ENCODE assay signal across 7 cellular contexts in the genomic region with DNA sequence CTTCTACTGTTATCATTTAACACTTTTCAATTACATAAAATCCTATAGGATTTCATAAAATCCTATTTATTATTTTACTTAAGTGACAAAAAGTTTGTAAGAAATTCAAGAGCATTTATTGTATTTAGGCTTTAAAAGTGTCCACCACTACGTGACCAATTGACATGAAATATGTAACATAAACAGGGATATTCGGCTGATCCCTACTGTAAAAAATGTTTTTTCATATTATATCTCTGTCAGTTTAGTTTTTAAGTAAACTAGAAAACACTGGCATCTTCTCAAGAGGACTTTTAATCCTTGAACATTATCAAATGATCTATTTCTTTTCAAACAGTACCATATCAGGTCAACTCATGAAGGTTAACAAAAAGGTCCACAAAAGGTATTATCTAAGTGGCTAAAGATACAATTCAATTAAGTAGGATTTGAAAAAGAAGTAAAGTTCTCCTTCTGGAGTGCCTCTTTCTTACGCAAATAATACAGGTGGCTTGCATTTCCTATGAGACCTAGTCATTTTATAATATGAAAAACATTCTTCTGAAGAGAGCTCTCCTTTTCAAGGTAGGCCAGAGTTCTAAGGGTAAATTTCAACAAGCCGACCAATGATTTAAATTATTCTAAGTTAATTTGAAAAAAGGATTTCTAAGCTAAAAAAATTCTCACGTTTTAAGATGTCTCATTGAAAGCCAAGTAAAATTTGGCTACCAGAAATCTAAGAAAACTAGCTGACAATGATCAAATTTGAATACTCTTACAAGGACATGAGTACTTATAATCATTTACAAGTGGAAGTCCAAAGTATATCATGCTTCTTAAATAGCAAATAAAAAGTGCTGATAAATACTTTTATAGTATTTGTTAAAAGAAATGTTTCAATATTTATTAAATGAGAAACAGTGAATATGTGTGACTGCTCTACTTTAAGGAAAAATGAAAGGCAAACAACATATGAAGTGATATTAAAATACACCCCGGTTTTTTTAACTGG.
DNase-seq lines count a peak whose midpoint lies in the region; ATAC-seq, FAIRE-seq and TF ChIP-seq lines count a peak whose summit lies in the region.

No MANE protein-coding gene starts in this region.

- peak overlapping the region; percentile 72 for H3K4me3 ChIP-seq in GM12864 (ENCODE audit: low read depth, low read length)
- H3K4me3 ChIP-seq in OCI-LY3 (ENCODE audit: low read length) = peak overlapping the region; percentile 93

- H3K36me3 Mint-ChIP-seq in osteocyte (ENCODE audit: unreplicated experiment) = peaks cover 14% of the 10 kb centered on the region

- H3K9ac ChIP-seq in OCI-LY3 (ENCODE audit: low read length) = peak overlapping the region; percentile 95

- peak; percentile 29 for FAIRE-seq in endometrium (lab: Jason Lieb, UNC)

- peak overlapping the region; percentile 98 for H3K27ac Mint-ChIP-seq in osteocyte (ENCODE audit: unreplicated experiment)

- DNase-seq in GM12864 (ENCODE audit: low read depth) = no peak
- DNase-seq in osteocyte (ENCODE audit: extremely low spot score, unreplicated experiment) = no peak
- DNase-seq in NCI-H2081 (lab: John Stamatoyannopoulos, UW) = no peak
- DNase-seq in NCI-H748 treated with DMSO at 0.1 percent for 48 hours (lab: John Stamatoyannopoulos, UW) = no peak

- H3K27me3 ChIP-seq in OCI-LY3 (ENCODE audit: low read depth, low read length) = no peaks in the 10 kb centered on the region

- H3K4me1 ChIP-seq in OCI-LY3 (ENCODE audit: low read length) = peaks cover 32% of the 10 kb centered on the region

- no peaks in the 10 kb centered on the region for H3K27me3 Mint-ChIP-seq in osteocyte (ENCODE audit: unreplicated experiment)

- peak overlapping the region; percentile 93 for H3K4me3 Mint-ChIP-seq in osteocyte (ENCODE audit: unreplicated experiment)

- no peaks in the 10 kb centered on the region for H3K9me3 ChIP-seq in OCI-LY3 (ENCODE audit: insufficient read depth, low read length)

- H3K36me3 ChIP-seq in OCI-LY3 (replicated peaks; ENCODE audit: low read depth, low read length) = peaks cover 7% of the 10 kb centered on the region

- TF ChIP-seq CTCF in GM12864 (IDR thresholded peaks at IDR 0.05; ENCODE audit: low read depth, low read length, missing control alignments) = no peak
- TF ChIP-seq CTCF in OCI-LY3 (IDR thresholded peaks at IDR 0.05; ENCODE audit: low read depth, low read length) = no peak
- TF ChIP-seq CTCF in osteocyte (IDR thresholded peaks at IDR 0.05) = no peak

- peaks cover 29% of the 10 kb centered on the region for H3K4me1 Mint-ChIP-seq in osteocyte (ENCODE audit: unreplicated experiment)

- H4K20me1 ChIP-seq in OCI-LY3 (ENCODE audit: insufficient read depth, low read length) = peaks cover 13% of the 10 kb centered on the region; the same call in 1 of the 2 replicates

- H3K9me3 Mint-ChIP-seq in osteocyte (ENCODE audit: unreplicated experiment) = no peaks in the 10 kb centered on the region

- no peak overlapping the region for H2AFZ ChIP-seq in OCI-LY3 (ENCODE audit: low read depth, low read length)

- no peak for ATAC-seq in HG02938 (IDR thresholded peaks at IDR 0.05; ENCODE audit: unreplicated experiment)

- H3K79me2 ChIP-seq in OCI-LY3 (ENCODE audit: low read length) = peaks cover 90% of the 10 kb centered on the region

- H3K27ac ChIP-seq in OCI-LY3 (ENCODE audit: low read length) = peak overlapping the region; percentile 98

- H3K4me2 ChIP-seq in OCI-LY3 (ENCODE audit: low read length) = peak overlapping the region; percentile 59
